Comparison of ENCODE assay signal across 24 cellular contexts in genomic region chr5:31021181-31021624, GRCh38.
DNase-seq lines count a peak whose midpoint lies in the region; ATAC-seq, FAIRE-seq and TF ChIP-seq lines count a peak whose summit lies in the region.
"Had no signal": no experiment of that assay in that cellular context is flagged by ENCODE, and none has a peak within 500 bp of the region (broad histone marks: within the 10 kb centered on the region; RNA-seq: fewer than 3 reads in every experiment).

No MANE protein-coding gene starts in this region.

- H3K27ac ChIP-seq in A549 (no peak overlapping the region), IMR-90 (ENCODE audit: insufficient read depth, low read length) (no peak overlapping the region)
- H3K27ac ChIP-seq: ascending aorta, prostate gland, thyroid gland had no signal

- H2AFZ ChIP-seq in IMR-90 (replicated peaks; ENCODE audit: low read length, poor library complexity): no peak overlapping the region
- H2AFZ ChIP-seq: GM23338 had no signal

- CTCF ChIA-PET in A549 (lab: Yijun Ruan, JAX) (no interaction called here), IMR-90 (lab: Yijun Ruan, JAX) (no interaction called here)

- H3K9ac ChIP-seq in IMR-90 (ENCODE audit: low read depth, low read length): no peak overlapping the region

- TF ChIP-seq EP300 in A549 (IDR thresholded peaks at IDR 0.05): no peak

- no peak overlapping the region for H3K56ac ChIP-seq in IMR-90 (ENCODE audit: extremely low read depth, insufficient read depth, low read length)

- no peak overlapping the region for H3K23ac ChIP-seq in IMR-90 (ENCODE audit: low read depth, low read length)

- TF ChIP-seq RAD21 in A549 (conservative IDR thresholded peaks at IDR 0.05 in 1 of 2, IDR thresholded peaks at IDR 0.05 in 1 of 2): no peak
- TF ChIP-seq RAD21 in IMR-90 (IDR thresholded peaks at IDR 0.05; ENCODE audit: low read length): no peak

- H3K4me1 ChIP-seq in A549 (no peaks in the 10 kb centered on the region; the same call in 2 of the 3 replicates), IMR-90 (ENCODE audit: control insufficient read depth, insufficient read depth, low read length) (peaks cover 2% of the 10 kb centered on the region; the same call in 1 of the 2 replicates)
- H3K4me1 ChIP-seq: prostate gland, thyroid gland had no signal

- no peak overlapping the region for H3K14ac ChIP-seq in IMR-90 (replicated peaks; ENCODE audit: low read depth, low read length)

- H4K5ac ChIP-seq in IMR-90 (ENCODE audit: low read depth, low read length): no peak overlapping the region

- peaks cover 9% of the 10 kb centered on the region for H3K9me1 ChIP-seq in IMR-90 (ENCODE audit: insufficient read depth, low read length)

- no peak overlapping the region for H4K8ac ChIP-seq in IMR-90 (ENCODE audit: low read depth in 2 of 2, low read length in 2 of 2)

- ATAC-seq in A549: peak in 1 of 2 experiments; percentile 49; a peak in 3 of 6 replicates
- peak; percentile 77 for ATAC-seq in IMR-90 (ENCODE audit: low read depth)
- ATAC-seq in GM18511 (IDR thresholded peaks at IDR 0.05; ENCODE audit: unreplicated experiment): no peak
- ATAC-seq: esophagus mucosa; GM23338; naive thymus-derived CD8-positive, alpha-beta T cell; Right ventricle myocardium inferior had no signal

- no peak for FAIRE-seq in A549 (lab: Jason Lieb, UNC)

- H2BK15ac ChIP-seq in IMR-90 (ENCODE audit: low read depth, low read length): no peak overlapping the region

- no peaks in the 10 kb centered on the region for H3K36me3 ChIP-seq in IMR-90 (ENCODE audit: control insufficient read depth, insufficient read depth, low read length)
- H3K36me3 ChIP-seq: ascending aorta, prostate gland, thyroid gland had no signal

- no peak for TF ChIP-seq POLR2A in A549 (IDR thresholded peaks at IDR 0.05; ENCODE audit: low read length)
- no peak for TF ChIP-seq POLR2A in IMR-90 (IDR thresholded peaks at IDR 0.05; ENCODE audit: low read depth, low read length)

- no peak overlapping the region for H2AK9ac ChIP-seq in IMR-90 (replicated peaks; ENCODE audit: low read depth, low read length, poor library complexity)

- 12% methylated on average over 2 of the region's 2 CpGs for WGBS in A549 (ENCODE audit: missing lambda C conversion rate)
- no CpG with 5 or more reads among the region's 2 CpGs for WGBS in IMR-90 (ENCODE audit: extremely low coverage in 2 of 2, insufficient read length in 1 of 2), 2 experiments

- no peak overlapping the region for H3K18ac ChIP-seq in IMR-90 (ENCODE audit: low read depth, low read length)

- peak; percentile 7 to 49 for DNase-seq in A549 (ENCODE audit: low read depth in 1 of 2, low spot score in 1 of 2)
- DNase-seq in IMR-90: peak; percentile 85
- DNase-seq in cardiac fibroblast (ENCODE audit: low read depth in 2 of 2): peak; percentile 5 to 62
- peak; percentile 94 for DNase-seq in kidney glomerular epithelial cell (lab: John Stamatoyannopoulos, UW)
- DNase-seq in stimulated activated CD4-positive, alpha-beta T cell treated with anti-CD3 and anti-CD28 coated beads, Interleukin-4, amount 100 ng/mL, for 1 hour: no peak
- DNase-seq in stimulated activated naive CD4-positive, alpha-beta T cell (lab: John Stamatoyannopoulos, UW): no peak
- DNase-seq in cardiac septum (ENCODE audit: low spot score): no peak
- DNase-seq: activated CD4-positive, alpha-beta T cell treated with anti-CD3 and anti-CD28 coated beads, Interleukin-2, amount 10 ng/mL, durations not matched to agents 7 days and 5 days; activated CD8-positive, alpha-beta memory T cell treated with anti-CD3 and anti-CD28 coated beads, Interleukin-2, amount 50 U/mL, for 4 hours; activated gamma-delta T cell treated with Interleukin-2 at 50 U/mL for 16 hours; DMS79; head of caudate nucleus; islet precursor cell; naive thymus-derived CD8-positive, alpha-beta T cell; NCI-H2029 treated with DMSO at 0.1 percent for 48 hours; NCI-H510A; stimulated activated CD4-positive, alpha-beta T cell treated with anti-CD3 and anti-CD28 coated beads, Interleukin-12 subunit alpha, Interleukin-12 subunit beta, amount 100 ng/mL, for 4 hours; thyroid gland had no signal

- intact Hi-C loops in IMR-90 (cut with micrococcal nuclease): no loop called here
- intact Hi-C loops in cardiac septum (cut with DNase I): no loop called here

- H2BK5ac ChIP-seq in IMR-90 (ENCODE audit: low read depth, low read length, poor library complexity, severe bottlenecking): peak overlapping the region; percentile 39

- peak overlapping the region; percentile 22; the same call in 1 of the 3 replicates for H3K4me2 ChIP-seq in A549
- H3K4me2 ChIP-seq in IMR-90 (ENCODE audit: low read depth, low read length): peak overlapping the region; percentile 48; the same call in 1 of the 2 replicates
- H3K4me2 ChIP-seq: GM23338 had no signal

- H3K4me3 ChIP-seq in A549: no peak overlapping the region
- H3K4me3 ChIP-seq in IMR-90 (ENCODE audit: insufficient read depth, low read depth, low read length): no peak overlapping the region
- no peak overlapping the region for H3K4me3 ChIP-seq in cardiac fibroblast (replicated peaks in 1 of 2; ENCODE audit: low read depth in 2 of 2, low read length in 2 of 2)
- H3K4me3 ChIP-seq: ascending aorta, GM23338, prostate gland, thyroid gland had no signal

- H2BK20ac ChIP-seq in IMR-90 (ENCODE audit: low read depth, low read length): peak overlapping the region; percentile 1; the same call in 1 of the 2 replicates

- POLR2A ChIA-PET in A549 (lab: Yijun Ruan, JAX) (no interaction called here), IMR-90 (lab: Charles Lee; ENCODE audit: unreplicated experiment) (no interaction called here)

- no peaks in the 10 kb centered on the region for H4K20me1 ChIP-seq in IMR-90 (ENCODE audit: insufficient read depth, low read length)

- no peak for TF ChIP-seq CTCF in A549 (IDR thresholded peaks at IDR 0.05)
- no peak for TF ChIP-seq CTCF in IMR-90 (conservative IDR thresholded peaks at IDR 0.05; ENCODE audit: low read depth, low read length)
- TF ChIP-seq CTCF in cardiac fibroblast (IDR thresholded peaks at IDR 0.05; ENCODE audit: low read depth, low read length): no peak

- H3K27me3 ChIP-seq in IMR-90 (ENCODE audit: control insufficient read depth, insufficient read depth, low read length): no peaks in the 10 kb centered on the region
- H3K27me3 ChIP-seq: ascending aorta, thyroid gland had no signal

- H4K91ac ChIP-seq in IMR-90 (ENCODE audit: insufficient read depth, low read depth, low read length): no peak overlapping the region

- H3K9me3 ChIP-seq in A549 (no peaks in the 10 kb centered on the region), IMR-90 (ENCODE audit: control insufficient read depth, insufficient read depth, low read length) (no peaks in the 10 kb centered on the region)
- H3K9me3 ChIP-seq: ascending aorta, prostate gland, thyroid gland had no signal

- in situ Hi-C loops in IMR-90 (cut with MboI; ENCODE audit: low sequenced_read_pairs): no loop called here

- no peaks in the 10 kb centered on the region for H3K79me1 ChIP-seq in IMR-90 (ENCODE audit: low read depth in 1 of 2, low read length in 2 of 2)

- H2BK120ac ChIP-seq in IMR-90 (ENCODE audit: low read depth, low read length): peak overlapping the region; percentile 50; the same call in 1 of the 2 replicates

- no TSS peak for BruUV-seq in IMR-90 (replicated peaks; lab: Mats Ljungman, UMichigan)

- dilution Hi-C loops in IMR-90 (cut with HindIII; ENCODE audit: low sequenced_read_pairs, unreplicated experiment): no loop called here

- no peak overlapping the region for H3K4ac ChIP-seq in IMR-90 (ENCODE audit: low read depth, low read length)

- H2AK5ac ChIP-seq in IMR-90 (ENCODE audit: low read depth, low read length): no peak overlapping the region

TF ChIP-seq in A549, 52 proteins besides CTCF, POLR2A, EP300 and RAD21 (continues in another document):
- TF ChIP-seq ZFP36 (IDR thresholded peaks at IDR 0.05; ENCODE audit: borderline replicate concordance, partially characterized antibody): no peak
- peak; percentile 53; the same call in 1 of the 2 replicates for TF ChIP-seq JUNB (IDR thresholded peaks at IDR 0.05)
- no peak for TF ChIP-seq MYC (IDR thresholded peaks at IDR 0.05; ENCODE audit: borderline replicate concordance, low read length)
- TF ChIP-seq RFX5 (IDR thresholded peaks at IDR 0.05): no peak
- TF ChIP-seq, protein P1, sequence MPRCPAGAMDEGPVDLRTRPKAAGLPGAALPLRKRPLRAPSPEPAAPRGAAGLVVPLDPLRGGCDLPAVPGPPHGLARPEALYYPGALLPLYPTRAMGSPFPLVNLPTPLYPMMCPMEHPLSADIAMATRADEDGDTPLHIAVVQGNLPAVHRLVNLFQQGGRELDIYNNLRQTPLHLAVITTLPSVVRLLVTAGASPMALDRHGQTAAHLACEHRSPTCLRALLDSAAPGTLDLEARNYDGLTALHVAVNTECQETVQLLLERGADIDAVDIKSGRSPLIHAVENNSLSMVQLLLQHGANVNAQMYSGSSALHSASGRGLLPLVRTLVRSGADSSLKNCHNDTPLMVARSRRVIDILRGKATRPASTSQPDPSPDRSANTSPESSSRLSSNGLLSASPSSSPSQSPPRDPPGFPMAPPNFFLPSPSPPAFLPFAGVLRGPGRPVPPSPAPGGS (IDR thresholded peaks at IDR 0.05): no peak

TF ChIP-seq in IMR-90, 13 proteins besides CTCF, POLR2A, EP300 and RAD21 (continues in another document):
- TF ChIP-seq NFE2L2 (IDR thresholded peaks at IDR 0.05; ENCODE audit: low read depth, low read length) (no peak), USF2 (IDR thresholded peaks at IDR 0.05; ENCODE audit: low read depth, low read length) (no peak), CHD1 (IDR thresholded peaks at IDR 0.05; ENCODE audit: low read depth, low read length) (no peak), MAFK (IDR thresholded peaks at IDR 0.05; ENCODE audit: low read depth, low read length) (peak; percentile 84), FOS (IDR thresholded peaks at IDR 0.05; ENCODE audit: low read depth, low read length) (peak; percentile 37), MAZ (IDR thresholded peaks at IDR 0.05; ENCODE audit: borderline replicate concordance, low read depth, low read length) (no peak)
- TF ChIP-seq, protein P2, sequence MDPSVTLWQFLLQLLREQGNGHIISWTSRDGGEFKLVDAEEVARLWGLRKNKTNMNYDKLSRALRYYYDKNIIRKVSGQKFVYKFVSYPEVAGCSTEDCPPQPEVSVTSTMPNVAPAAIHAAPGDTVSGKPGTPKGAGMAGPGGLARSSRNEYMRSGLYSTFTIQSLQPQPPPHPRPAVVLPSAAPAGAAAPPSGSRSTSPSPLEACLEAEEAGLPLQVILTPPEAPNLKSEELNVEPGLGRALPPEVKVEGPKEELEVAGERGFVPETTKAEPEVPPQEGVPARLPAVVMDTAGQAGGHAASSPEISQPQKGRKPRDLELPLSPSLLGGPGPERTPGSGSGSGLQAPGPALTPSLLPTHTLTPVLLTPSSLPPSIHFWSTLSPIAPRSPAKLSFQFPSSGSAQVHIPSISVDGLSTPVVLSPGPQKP (IDR thresholded peaks at IDR 0.05; ENCODE audit: borderline replicate concordance, low read depth, low read length): no peak

Comparison
In these comparisons a context has a peak if more than half of its experiments do, and no peak if none do; other contexts are left out.
1. DNase-seq: peak in A549 (2 of 2), IMR-90 (single experiment), cardiac fibroblast (2 of 2) and kidney glomerular epithelial cell (single experiment); none in stimulated activated CD4-positive, alpha-beta T cell treated with anti-CD3 and anti-CD28 coated beads, Interleukin-4, amount 100 ng/mL, for 1 hour (single experiment), stimulated activated naive CD4-positive, alpha-beta T cell (0 of 6) and cardiac septum (single experiment).